ENCODE assay signal across 8 cellular contexts in the genomic region with DNA sequence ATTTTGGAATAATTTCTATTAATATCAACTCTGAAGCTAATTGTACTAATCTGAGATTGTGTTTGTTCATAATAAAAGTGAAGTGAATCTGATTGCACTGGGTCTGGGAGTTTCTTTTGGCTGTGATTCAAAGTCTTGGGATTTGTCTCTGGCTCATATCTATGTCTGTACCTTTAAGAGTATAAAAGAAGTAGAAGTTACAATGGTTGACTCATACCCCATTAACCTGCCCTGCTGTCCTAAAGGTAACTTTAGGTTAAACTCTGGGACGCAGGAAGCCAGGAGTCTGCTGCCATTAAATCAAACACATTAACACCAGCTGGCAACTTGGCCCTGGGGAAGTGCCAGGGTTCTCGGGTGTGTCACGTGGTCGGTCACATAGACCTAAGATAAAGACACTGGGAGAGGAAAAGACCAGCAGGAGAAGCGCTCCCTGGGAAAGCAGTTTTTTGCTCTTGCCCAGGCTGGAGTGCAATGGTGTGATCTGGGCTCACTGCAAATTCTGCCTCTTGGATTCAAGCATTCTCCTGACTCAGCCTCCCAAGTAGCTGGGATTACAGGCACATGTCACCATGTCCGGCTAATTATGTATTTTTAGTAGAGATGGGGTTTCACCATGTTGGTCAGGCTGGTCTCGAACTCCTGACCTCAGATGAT. TPM values are rescaled to one million over a fixed set of nuclear protein-coding genes. Genes with fewer than 3 reads are reported as not detected.
DNase-seq lines count a peak whose midpoint lies in the region; ATAC-seq and TF ChIP-seq lines count a peak whose summit lies in the region.

No MANE protein-coding gene starts in this region.

- H3K4me3 Mint-ChIP-seq in activated CD4-positive, alpha-beta T cell treated with anti-CD3 and anti-CD28 coated beads for 36 hours, result no peak overlapping the region
- no peak overlapping the region for H3K4me3 Mint-ChIP-seq in osteocyte (ENCODE audit: unreplicated experiment)

- no peak for TF ChIP-seq CTCF in RWPE1 (conservative IDR thresholded peaks at IDR 0.05; ENCODE audit: low read depth)
- TF ChIP-seq CTCF in osteocyte (IDR thresholded peaks at IDR 0.05), result no peak

- no peak overlapping the region for H3K27ac Mint-ChIP-seq in activated CD4-positive, alpha-beta T cell treated with anti-CD3 and anti-CD28 coated beads for 36 hours
- H3K27ac Mint-ChIP-seq in osteocyte (ENCODE audit: unreplicated experiment), result peak overlapping the region; percentile 36

- intact Hi-C loops in activated CD4-positive, alpha-beta T cell treated with anti-CD3 and anti-CD28 coated beads for 36 hours (cut with DNase I, micrococcal nuclease), result no loop called here

- peak; percentile 67 for ATAC-seq in activated CD4-positive, alpha-beta T cell treated with anti-CD3 and anti-CD28 coated beads for 36 hours

- CTCF ChIA-PET in activated CD4-positive, alpha-beta T cell treated with anti-CD3 and anti-CD28 coated beads for 36 hours (lab: Charles Lee), result interaction anchor here (1.1 to 2.1 kb wide), 4 partner anchors 9 to 151 kb away, joined by 3 to 5 read pairs (median 3); no protein-coding TSS in a partner anchor
- CTCF ChIA-PET in RWPE1 (lab: Yijun Ruan, JAX), result interaction anchor here (0.5 to 1.6 kb wide), 4 partner anchors 16 to 68 kb away, joined by 3 to 5 read pairs (median 4); no protein-coding TSS in a partner anchor

- no peaks in the 10 kb centered on the region for H3K9me3 Mint-ChIP-seq in activated CD4-positive, alpha-beta T cell treated with anti-CD3 and anti-CD28 coated beads for 36 hours (ENCODE audit: low read depth)
- no peaks in the 10 kb centered on the region for H3K9me3 Mint-ChIP-seq in osteocyte (ENCODE audit: unreplicated experiment)

- no peak for DNase-seq in activated CD4-positive, alpha-beta T cell treated with anti-CD3 and anti-CD28 coated beads for 36 hours
- no peak for DNase-seq in activated CD4-positive, alpha-beta T cell treated with anti-CD3 and anti-CD28 coated beads, Interleukin-2, amount 50 U/mL, for 4 hours
- DNase-seq in RWPE1 (ENCODE audit: low spot score), result peak; percentile 94
- DNase-seq in fibroblast of peridontal ligament (ENCODE audit: extremely low read depth), result peak; percentile 35
- no peak for DNase-seq in osteocyte (ENCODE audit: extremely low spot score, unreplicated experiment)
- DNase-seq in iPS-NIHi7 (ENCODE audit: extremely low spot score), result no peak
- no peak for DNase-seq in NCI-H128 (lab: John Stamatoyannopoulos, UW; ENCODE audit: unreplicated experiment)
- DNase-seq in stimulated activated CD4-positive, alpha-beta T cell treated with anti-CD3 and anti-CD28 coated beads, Interleukin-2, amount 100 ng/mL, for 48 hours, result no peak

- peak overlapping the region; percentile 91 for H3K27ac ChIP-seq in RWPE1

- peaks cover 39% of the 10 kb centered on the region for H3K36me3 Mint-ChIP-seq in activated CD4-positive, alpha-beta T cell treated with anti-CD3 and anti-CD28 coated beads for 36 hours (ENCODE audit: low read depth)
- peaks cover 31% of the 10 kb centered on the region for H3K36me3 Mint-ChIP-seq in osteocyte (ENCODE audit: unreplicated experiment)

- POLR2A ChIA-PET in activated CD4-positive, alpha-beta T cell treated with anti-CD3 and anti-CD28 coated beads for 36 hours (lab: Charles Lee), result no interaction called here
- POLR2A ChIA-PET in RWPE1 (lab: Yijun Ruan, JAX; ENCODE audit: low non-redundant PET), result interaction anchor here (1.0 to 1.7 kb wide), 3 partner anchors 9 to 18 kb away, joined by 5 to 7 read pairs (median 5); a partner anchor contains a TSS

- peaks cover 15% of the 10 kb centered on the region for H3K4me1 Mint-ChIP-seq in activated CD4-positive, alpha-beta T cell treated with anti-CD3 and anti-CD28 coated beads for 36 hours
- H3K4me1 Mint-ChIP-seq in osteocyte (ENCODE audit: unreplicated experiment), result peaks cover 33% of the 10 kb centered on the region

- H3K27me3 Mint-ChIP-seq in activated CD4-positive, alpha-beta T cell treated with anti-CD3 and anti-CD28 coated beads for 36 hours, result no peaks in the 10 kb centered on the region
- H3K27me3 Mint-ChIP-seq in osteocyte (ENCODE audit: unreplicated experiment), result no peaks in the 10 kb centered on the region

RNA-seq across cellular contexts. Expression of a gene that starts 17.8 kb away (rescaled TPM):
- 100 to 1,000 TPM; 203 to 206 TPM for total RNA-seq in activated CD4-positive, alpha-beta T cell treated with anti-CD3 and anti-CD28 coated beads for 36 hours
- 77.9 and 81.4 TPM in 2 replicates for total RNA-seq in osteocyte

RNA-seq across cellular contexts. Expression of a gene that starts 34.8 kb away (rescaled TPM):
- not detected for total RNA-seq in activated CD4-positive, alpha-beta T cell treated with anti-CD3 and anti-CD28 coated beads for 36 hours
- total RNA-seq in osteocyte, result not detected in 2 replicates

Comparison
In these comparisons a context has a peak if more than half of its experiments do, and no peak if none do; other contexts are left out.
1. DNase-seq: peak in RWPE1 (single experiment) and fibroblast of peridontal ligament (single experiment); none in activated CD4-positive, alpha-beta T cell treated with anti-CD3 and anti-CD28 coated beads for 36 hours (single experiment), activated CD4-positive, alpha-beta T cell treated with anti-CD3 and anti-CD28 coated beads, Interleukin-2, amount 50 U/mL, for 4 hours (0 of 2), osteocyte (single experiment), iPS-NIHi7 (single experiment), NCI-H128 (single experiment) and stimulated activated CD4-positive, alpha-beta T cell treated with anti-CD3 and anti-CD28 coated beads, Interleukin-2, amount 100 ng/mL, for 48 hours (0 of 2).